ENCODE assay signal across 13 cellular contexts in genomic region chr3:122324871-122325323, GRCh38. TPM values are rescaled to one million over a fixed set of nuclear protein-coding genes. Genes with fewer than 3 reads are reported as not detected.
DNase-seq lines count a peak whose midpoint lies in the region; ATAC-seq and TF ChIP-seq lines count a peak whose summit lies in the region.
"Had no signal": no experiment of that assay in that cellular context is flagged by ENCODE, and none has a peak within 500 bp of the region (broad histone marks: within the 10 kb centered on the region; RNA-seq: fewer than 3 reads in every experiment).

Gene CSTA (plus strand): TSS chr3:122325248. CDS start chr3:122325293, 45 bp downstream.

- H3K4me3 Mint-ChIP-seq in activated CD4-positive, alpha-beta T cell treated with anti-CD3 and anti-CD28 coated beads for 36 hours = no peak within 1 kb of the TSS
- H3K4me3 Mint-ChIP-seq: endodermal cell, T-cell had no signal

- no peak for TF ChIP-seq CTCF in coronary artery (IDR thresholded peaks at IDR 0.05)

- ATAC-seq in activated CD4-positive, alpha-beta T cell treated with anti-CD3 and anti-CD28 coated beads for 36 hours = no peak
- ATAC-seq: T-cell had no signal

- no peak within 1 kb of the TSS for H3K27ac Mint-ChIP-seq in activated CD4-positive, alpha-beta T cell treated with anti-CD3 and anti-CD28 coated beads for 36 hours
- H3K27ac Mint-ChIP-seq: endodermal cell, T-cell had no signal

- POLR2A ChIA-PET in activated CD4-positive, alpha-beta T cell treated with anti-CD3 and anti-CD28 coated beads for 36 hours (lab: Charles Lee) = no interaction called here

- intact Hi-C loops in activated CD4-positive, alpha-beta T cell treated with anti-CD3 and anti-CD28 coated beads for 36 hours (cut with DNase I, micrococcal nuclease) = no loop called here

- peaks cover 3% of the 10 kb centered on the region for H3K9me3 Mint-ChIP-seq in activated CD4-positive, alpha-beta T cell treated with anti-CD3 and anti-CD28 coated beads for 36 hours (ENCODE audit: low read depth)

- no peaks in the 10 kb centered on the region for H3K4me1 ChIP-seq in ACC112 (ENCODE audit: control insufficient read depth, insufficient read depth, low read length, unreplicated experiment)

- no peaks in the 10 kb centered on the region for H3K79me2 ChIP-seq in ACC112 (ENCODE audit: control insufficient read depth, insufficient read depth, low read length, unreplicated experiment)

- no peaks in the 10 kb centered on the region for H3K36me3 Mint-ChIP-seq in activated CD4-positive, alpha-beta T cell treated with anti-CD3 and anti-CD28 coated beads for 36 hours (ENCODE audit: low read depth)
- H3K36me3 Mint-ChIP-seq: T-cell had no signal

- H3K27me3 Mint-ChIP-seq in activated CD4-positive, alpha-beta T cell treated with anti-CD3 and anti-CD28 coated beads for 36 hours = no peaks in the 10 kb centered on the region
- H3K27me3 Mint-ChIP-seq: T-cell had no signal

- H3K27ac ChIP-seq in ACC112 (ENCODE audit: low read depth, low read length) (no peak within 1 kb of the TSS; the same call in 1 of the 2 replicates), coronary artery (no peak within 1 kb of the TSS)

- DNase-seq in NOMO-1 treated with DMSO at 0.1 percent for 48 hours (lab: John Stamatoyannopoulos, UW; ENCODE audit: unreplicated experiment) (peak; percentile 83), coronary artery (ENCODE audit: low spot score) (no peak), myocyte (ENCODE audit: low read depth) (peak; percentile 11), erythroblast (lab: John Stamatoyannopoulos, UW) (no peak), NCI-H526 treated with DMSO at 0.1 percent for 48 hours (lab: John Stamatoyannopoulos, UW) (no peak)
- DNase-seq in activated CD4-positive, alpha-beta T cell treated with anti-CD3 and anti-CD28 coated beads for 36 hours = no peak
- DNase-seq in activated CD4-positive, alpha-beta T cell treated with anti-CD3 and anti-CD28 coated beads, Interleukin-2, amount 50 U/mL, for 4 hours = no peak
- DNase-seq: anterior cingulate cortex, endodermal cell, NCI-H524 treated with DMSO at 0.1 percent for 48 hours, posterior cingulate gyrus, T-cell had no signal

- no peaks in the 10 kb centered on the region for H3K36me3 ChIP-seq in ACC112 (ENCODE audit: insufficient read depth, low read length)

- peak within 1 kb of the TSS; percentile 94 for H2AFZ ChIP-seq in ACC112 (ENCODE audit: low read length, unreplicated experiment)

- CTCF ChIA-PET in activated CD4-positive, alpha-beta T cell treated with anti-CD3 and anti-CD28 coated beads for 36 hours (lab: Charles Lee) = interaction anchor here (0.7 kb wide), 1 partner anchor 11 kb away, joined by 3 read pairs; no protein-coding TSS in a partner anchor

- H3K4me3 ChIP-seq in ACC112 (ENCODE audit: low read depth, low read length) (peak within 1 kb of the TSS; percentile 76), coronary artery (peak within 1 kb of the TSS; percentile 34)

- TF ChIP-seq POLR2A in erythroblast (IDR thresholded peaks at IDR 0.05; ENCODE audit: low read length) = no peak

- H3K27me3 ChIP-seq in ACC112 (ENCODE audit: insufficient read depth, low read length) = no peaks in the 10 kb centered on the region

- peaks cover 19% of the 10 kb centered on the region for H3K4me1 Mint-ChIP-seq in activated CD4-positive, alpha-beta T cell treated with anti-CD3 and anti-CD28 coated beads for 36 hours
- H3K4me1 Mint-ChIP-seq: endodermal cell had no signal

RNA-seq across cellular contexts. Expression of gene CSTA, which starts in this region (rescaled TPM):
- 0.37 TPM in 1 of 2 replicates, not detected in the other for total RNA-seq in myocyte
- 0.76 TPM for polyA plus RNA-seq in myocyte (2012)
- total RNA-seq in activated CD4-positive, alpha-beta T cell treated with anti-CD3 and anti-CD28 coated beads for 36 hours = not detected
- total RNA-seq: endodermal cell, T-cell had no signal

Comparison
In these comparisons a context has a peak if more than half of its experiments do, and no peak if none do; other contexts are left out.
1. Peak in DNase-seq in myocyte; RNA of the gene not detected or under 1 TPM.